14 cellular contexts compared by ENCODE assay signal in the genomic region with DNA sequence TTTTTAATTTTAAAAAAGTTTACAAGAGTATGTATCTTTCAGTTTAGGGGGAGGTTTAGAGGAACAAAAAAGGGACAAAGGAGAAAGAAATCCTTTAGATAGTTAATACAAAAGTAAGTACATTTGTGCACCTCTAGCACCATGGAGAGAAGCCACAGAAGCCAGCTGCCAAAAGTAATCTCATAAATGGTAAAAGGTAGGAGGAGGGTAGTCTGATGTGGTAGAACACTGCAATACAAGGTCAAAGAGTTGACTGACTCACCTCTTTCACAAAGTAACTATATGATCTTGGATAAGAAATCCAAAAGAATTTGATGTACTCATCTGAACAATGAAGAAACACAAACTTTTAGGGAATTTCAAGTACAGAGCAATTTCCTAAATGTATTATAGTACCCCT.
A peak's percentile ranks its signal among the peaks of the same experiment; 100 is the strongest.
DNase-seq lines count a peak whose midpoint lies in the region; ATAC-seq and TF ChIP-seq lines count a peak whose summit lies in the region.
"Had no signal": no experiment of that assay in that cellular context is flagged by ENCODE, and none has a peak within 500 bp of the region (broad histone marks: within the 10 kb centered on the region; RNA-seq: fewer than 3 reads in every experiment).

No MANE protein-coding gene starts in this region.

- ATAC-seq in left lobe of liver, result peak; percentile 63

- no peak overlapping the region for H3K27ac Mint-ChIP-seq in glutamatergic neuron (ENCODE audit: unreplicated experiment)

- H3K27me3 Mint-ChIP-seq in glutamatergic neuron (ENCODE audit: unreplicated experiment), result no peaks in the 10 kb centered on the region

- DNase-seq in EH (ENCODE audit: low read depth) (peak; percentile 32), HT1080 (ENCODE audit: low read depth) (peak; percentile 64), amniotic epithelial cell (ENCODE audit: low read depth) (peak; percentile 88), left lobe of liver (ENCODE audit: low spot score) (no peak), putamen (ENCODE audit: low spot score) (no peak), CD1c-positive myeloid dendritic cell (ENCODE audit: extremely low spot score) (no peak), glutamatergic neuron (no peak)
- DNase-seq: activated CD4-positive, alpha-beta T cell treated with anti-CD3 and anti-CD28 coated beads for 1 hour; activated naive CD4-positive, alpha-beta T cell; DMS153; islet precursor cell; NCI-H2171; pancreas; stimulated activated CD4-positive, alpha-beta T cell treated with anti-CD3 and anti-CD28 coated beads, Interleukin-4, amount 100 ng/mL, for 4 hours had no signal

- H3K9me3 Mint-ChIP-seq in glutamatergic neuron (ENCODE audit: unreplicated experiment), result no peaks in the 10 kb centered on the region

- no peaks in the 10 kb centered on the region for H3K4me1 Mint-ChIP-seq in glutamatergic neuron (ENCODE audit: low read depth, unreplicated experiment)

- no peak for TF ChIP-seq CTCF in glutamatergic neuron (IDR thresholded peaks at IDR 0.05; ENCODE audit: partially characterized antibody, unreplicated experiment)

- no peak overlapping the region for H3K4me3 Mint-ChIP-seq in glutamatergic neuron (ENCODE audit: unreplicated experiment)

- no peaks in the 10 kb centered on the region for H3K36me3 Mint-ChIP-seq in glutamatergic neuron (ENCODE audit: unreplicated experiment)

Comparison
In these comparisons a context has a peak if more than half of its experiments do, and no peak if none do; other contexts are left out.
1. DNase-seq: peak in EH (single experiment), HT1080 (single experiment) and amniotic epithelial cell (single experiment); none in left lobe of liver (single experiment), putamen (single experiment), CD1c-positive myeloid dendritic cell (single experiment) and glutamatergic neuron (single experiment).